In the genomic region with DNA sequence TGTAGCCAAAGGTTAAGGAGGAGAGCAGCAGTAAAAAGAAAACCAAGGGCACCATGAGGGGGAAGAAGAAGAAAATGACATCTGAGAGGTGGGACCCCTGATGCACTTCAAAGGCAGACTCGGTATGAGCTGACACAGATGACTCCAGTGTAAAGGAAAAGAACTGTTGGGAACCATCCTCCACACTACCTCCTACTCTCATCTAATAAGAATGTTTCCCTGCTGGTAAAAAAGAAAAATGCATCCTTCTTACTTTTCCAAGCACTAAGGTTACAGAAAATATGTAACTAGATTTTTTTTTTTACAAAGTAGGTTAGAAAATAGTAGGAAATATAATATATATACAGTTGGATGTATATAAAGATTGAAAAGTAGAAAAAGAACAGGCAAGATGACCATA, we compare ENCODE assay signal across 26 cellular contexts. TPM values are rescaled to one million over a fixed set of nuclear protein-coding genes. Genes with fewer than 3 reads are reported as not detected.
DNase-seq lines count a peak whose midpoint lies in the region; ATAC-seq and TF ChIP-seq lines count a peak whose summit lies in the region.
"Had no signal": no experiment of that assay in that cellular context is flagged by ENCODE, and none has a peak within 500 bp of the region (broad histone marks: within the 10 kb centered on the region; RNA-seq: fewer than 3 reads in every experiment).

No MANE protein-coding gene starts in this region.

- H3K4me1 ChIP-seq in GM23248 (ENCODE audit: insufficient read depth): peaks cover 45% of the 10 kb centered on the region
- H3K4me1 ChIP-seq in SK-N-SH (ENCODE audit: control insufficient read depth in 1 of 2, insufficient read depth in 2 of 2, low read depth in 1 of 2, low read length in 1 of 2): peaks cover 11 to 70% of the 10 kb centered on the region in 2 experiments
- no peaks in the 10 kb centered on the region for H3K4me1 ChIP-seq in endodermal cell (ENCODE audit: control insufficient read depth, insufficient read depth, low read length)
- H3K4me1 ChIP-seq in osteoblast (ENCODE audit: insufficient read depth, low read length): peaks cover 20% of the 10 kb centered on the region
- peaks cover 0 to 14% of the 10 kb centered on the region in 2 donors for H3K4me1 ChIP-seq in gastrocnemius medialis
- no peaks in the 10 kb centered on the region for H3K4me1 ChIP-seq in hepatocyte (ENCODE audit: insufficient read depth)
- H3K4me1 ChIP-seq: SJCRH30 had no signal

- H3K27me3 ChIP-seq in GM23248 (replicated peaks; ENCODE audit: insufficient read depth) (no peaks in the 10 kb centered on the region), SK-N-SH (ENCODE audit: insufficient read depth) (no peaks in the 10 kb centered on the region), endodermal cell (ENCODE audit: control insufficient read depth, insufficient read depth, low read length, poor library complexity, severe bottlenecking) (peaks cover 32% of the 10 kb centered on the region), osteoblast (ENCODE audit: insufficient read depth, low read length) (no peaks in the 10 kb centered on the region), gastrocnemius medialis (no peaks in the 10 kb centered on the region), hepatocyte (no peaks in the 10 kb centered on the region)
- H3K27me3 ChIP-seq: esophagus muscularis mucosa, heart left ventricle, SJCRH30 had no signal

- intact Hi-C loops in gastrocnemius medialis (cut with DNase I; ENCODE audit: low total_unique reads): no loop called here

- peak in 1 of 2 experiments; percentile 33; a peak in 1 of 4 replicates for TF ChIP-seq EP300 in SK-N-SH (IDR thresholded peaks at IDR 0.05; ENCODE audit: borderline replicate concordance in 1 of 2, low read depth in 1 of 2, low read length in 1 of 2)

- CTCF ChIA-PET in SK-N-SH (lab: Yijun Ruan, JAX): interaction anchor here (1.0 kb wide), 1 partner anchor 444 kb away, joined by 3 read pairs; no protein-coding TSS in a partner anchor

- H3K9me3 Mint-ChIP-seq in endodermal cell: no peaks in the 10 kb centered on the region

- peak; percentile 61 for DNase-seq in GM23248
- no peak for DNase-seq in SK-N-SH
- no peak for DNase-seq in endodermal cell
- DNase-seq in osteoblast (ENCODE audit: insufficient read length, low spot score, missing footprints): no peak
- DNase-seq in gastrocnemius medialis: no peak
- DNase-seq in HUDEP-2 (lab: John Stamatoyannopoulos, UW; ENCODE audit: unreplicated experiment in 76 of 76): no peak
- DNase-seq in hepatocyte (ENCODE audit: low spot score): no peak
- DNase-seq: activated CD4-positive, alpha-beta T cell treated with anti-CD3 and anti-CD28 coated beads, Interleukin-2, amount 50 U/mL, for 48 hours; activated effector memory CD4-positive, alpha-beta T cell treated with anti-CD3 and anti-CD28 coated beads, Interleukin-2, amount 50 U/mL, for 16 hours; caudate nucleus; effector CD4-positive, alpha-beta T cell; heart left ventricle; NCI-H2227 treated with DMSO at 0.1 percent for 48 hours; PC-9; SJCRH30; stimulated activated naive CD4-positive, alpha-beta T cell treated with Interleukin-2 at 50 U/mL for 16 hours; T-helper 17 cell; WERI-Rb-1 had no signal

- POLR2A ChIA-PET in SK-N-SH (lab: Yijun Ruan, JAX): no interaction called here

- H3K27me3 Mint-ChIP-seq in endodermal cell (ENCODE audit: insufficient read depth): peaks cover 31% of the 10 kb centered on the region
- H3K27me3 Mint-ChIP-seq: T-helper 17 cell had no signal

- no peak overlapping the region for H3K4me3 Mint-ChIP-seq in endodermal cell
- H3K4me3 Mint-ChIP-seq: T-helper 17 cell had no signal

- no peaks in the 10 kb centered on the region for H3K36me3 Mint-ChIP-seq in endodermal cell (ENCODE audit: low read depth)

- no peaks in the 10 kb centered on the region for H3K79me2 ChIP-seq in GM23248 (ENCODE audit: insufficient read depth)
- no peaks in the 10 kb centered on the region for H3K79me2 ChIP-seq in SK-N-SH (ENCODE audit: insufficient read depth)
- H3K79me2 ChIP-seq in osteoblast (ENCODE audit: insufficient read depth, low read length): no peaks in the 10 kb centered on the region
- H3K79me2 ChIP-seq in hepatocyte: no peaks in the 10 kb centered on the region

- ATAC-seq in gastrocnemius medialis (no peak), HG02885 (IDR thresholded peaks at IDR 0.05; ENCODE audit: poor library complexity, unreplicated experiment) (no peak)
- ATAC-seq: heart left ventricle, K562, T-helper 17 cell had no signal

- H3K4me1 Mint-ChIP-seq in endodermal cell: peaks cover 6% of the 10 kb centered on the region

- H2AFZ ChIP-seq in GM23248 (peak overlapping the region; percentile 12; the same call in 1 of the 2 replicates), SK-N-SH (ENCODE audit: low read depth) (no peak overlapping the region), osteoblast (ENCODE audit: low read length) (no peak overlapping the region), hepatocyte (no peak overlapping the region)
- H2AFZ ChIP-seq: PC-9 had no signal

- H4K20me1 ChIP-seq in GM23248 (ENCODE audit: insufficient read depth) (no peaks in the 10 kb centered on the region), SK-N-SH (ENCODE audit: insufficient read depth) (no peaks in the 10 kb centered on the region), osteoblast (ENCODE audit: insufficient read depth, low read length) (no peaks in the 10 kb centered on the region), hepatocyte (ENCODE audit: insufficient read depth, poor library complexity, severe bottlenecking) (no peaks in the 10 kb centered on the region)

- in situ Hi-C loops in GM23248 (cut with MboI): loop anchor here (25.0 kb wide), 1 partner anchor 932 kb away; no protein-coding TSS in a partner anchor
- in situ Hi-C loops in gastrocnemius medialis (cut with MboI; ENCODE audit: low sequenced_read_pairs in 4 of 4): no loop called here

- H3F3A ChIP-seq in GM23248 (ENCODE audit: insufficient read depth) (peaks cover 23% of the 10 kb centered on the region), SK-N-SH (replicated peaks; ENCODE audit: insufficient read depth) (peaks cover 77% of the 10 kb centered on the region)

- no peak for TF ChIP-seq POLR2A in gastrocnemius medialis (IDR thresholded peaks at IDR 0.05)

- WGBS in GM23248 (ENCODE audit: low coverage in 1 of 2, low lambda C conversion rate in 2 of 2, missing lambda C conversion rate in 2 of 2), 2 experiments: 47 to 50% methylated on average over 1 of the region's 1 CpG
- WGBS in SK-N-SH (ENCODE audit: low lambda C conversion rate): 13% methylated on average over 1 of the region's 1 CpG
- WGBS in endodermal cell (ENCODE audit: insufficient coverage in 1 of 2, insufficient read length in 1 of 2), 2 experiments: 67 to 89% methylated on average over 1 of the region's 1 CpG
- 90% methylated on average over 1 of the region's 1 CpG for WGBS in hepatocyte (ENCODE audit: low lambda C conversion rate, missing lambda C conversion rate)

- no peak for TF ChIP-seq RAD21 in SK-N-SH (IDR thresholded peaks at IDR 0.05; ENCODE audit: low read length)

- H3K27ac ChIP-seq in GM23248 (no peak overlapping the region), SK-N-SH (ENCODE audit: low read depth in 2 of 2, low read length in 1 of 2) (peak overlapping the region; percentile 92 to 95), endodermal cell (ENCODE audit: low read depth, low read length) (no peak overlapping the region), osteoblast (ENCODE audit: low read depth, low read length) (no peak overlapping the region), gastrocnemius medialis (no peak overlapping the region), hepatocyte (no peak overlapping the region)
- H3K27ac ChIP-seq: esophagus muscularis mucosa, heart left ventricle, PC-9, SJCRH30, skin epidermis, WERI-Rb-1 had no signal

- H3K9me2 ChIP-seq in GM23248 (ENCODE audit: insufficient read depth) (no peaks in the 10 kb centered on the region), SK-N-SH (no peaks in the 10 kb centered on the region), hepatocyte (replicated peaks; ENCODE audit: insufficient read depth) (no peaks in the 10 kb centered on the region)

- no peak overlapping the region for H3K4me2 ChIP-seq in GM23248 (ENCODE audit: unreplicated experiment)
- H3K4me2 ChIP-seq in SK-N-SH: peak overlapping the region; percentile 59
- H3K4me2 ChIP-seq in osteoblast (ENCODE audit: insufficient read depth, low read length): no peak overlapping the region
- H3K4me2 ChIP-seq in hepatocyte: no peak overlapping the region
- H3K4me2 ChIP-seq: PC-9 had no signal

- H3K4me3 ChIP-seq in GM23248 (no peak overlapping the region), SK-N-SH (ENCODE audit: low read depth in 2 of 2, low read length in 1 of 2) (no peak overlapping the region), endodermal cell (ENCODE audit: low read length) (no peak overlapping the region), osteoblast (ENCODE audit: insufficient read depth, low read length) (no peak overlapping the region), gastrocnemius medialis (no peak overlapping the region), hepatocyte (no peak overlapping the region)
- H3K4me3 ChIP-seq: esophagus muscularis mucosa, heart left ventricle, K562, PC-9, SJCRH30, skin epidermis had no signal

- TF ChIP-seq CTCF in SK-N-SH (IDR thresholded peaks at IDR 0.05): peak; percentile 56
- TF ChIP-seq CTCF in endodermal cell (conservative IDR thresholded peaks at IDR 0.05): peak; percentile 46
- TF ChIP-seq CTCF in osteoblast (IDR thresholded peaks at IDR 0.05; ENCODE audit: extremely low read depth, low read depth, low read length): peak; percentile 29
- TF ChIP-seq CTCF in gastrocnemius medialis (IDR thresholded peaks at IDR 0.05 in 4 of 5, conservative IDR thresholded peaks at IDR 0.05 in 1 of 5): no peak
- no peak for TF ChIP-seq CTCF in hepatocyte (IDR thresholded peaks at IDR 0.05; ENCODE audit: poor library complexity)

- H3K27ac Mint-ChIP-seq in endodermal cell: no peak overlapping the region
- H3K27ac Mint-ChIP-seq: T-helper 17 cell had no signal

- H3K9ac ChIP-seq in GM23248 (no peak overlapping the region), SK-N-SH (peak overlapping the region; percentile 23; the same call in 1 of the 2 replicates), endodermal cell (ENCODE audit: extremely low read depth, low read length, poor library complexity, severe bottlenecking) (no peak overlapping the region)

- H3K36me3 ChIP-seq in GM23248 (ENCODE audit: low read depth): no peaks in the 10 kb centered on the region
- H3K36me3 ChIP-seq in SK-N-SH (replicated peaks in 1 of 2; ENCODE audit: control insufficient read depth in 1 of 2, insufficient read depth in 2 of 2, low read length in 1 of 2): no peaks in the 10 kb centered on the region
- H3K36me3 ChIP-seq in endodermal cell (ENCODE audit: control insufficient read depth, insufficient read depth, low read length): no peaks in the 10 kb centered on the region
- no peaks in the 10 kb centered on the region for H3K36me3 ChIP-seq in osteoblast (ENCODE audit: insufficient read depth, low read length)
- no peaks in the 10 kb centered on the region for H3K36me3 ChIP-seq in gastrocnemius medialis
- H3K36me3 ChIP-seq in hepatocyte (replicated peaks; ENCODE audit: insufficient read depth, low read depth): no peaks in the 10 kb centered on the region
- H3K36me3 ChIP-seq: esophagus muscularis mucosa, heart left ventricle, SJCRH30, WERI-Rb-1 had no signal

- H3K9me3 ChIP-seq in GM23248 (ENCODE audit: low read depth) (no peaks in the 10 kb centered on the region), SK-N-SH (no peaks in the 10 kb centered on the region), endodermal cell (ENCODE audit: control insufficient read depth, low read length) (no peaks in the 10 kb centered on the region), osteoblast (ENCODE audit: low read depth, low read length) (no peaks in the 10 kb centered on the region), gastrocnemius medialis (no peaks in the 10 kb centered on the region), hepatocyte (ENCODE audit: low read depth) (no peaks in the 10 kb centered on the region)
- H3K9me3 ChIP-seq: esophagus muscularis mucosa, heart left ventricle, SJCRH30 had no signal

RNA-seq across cellular contexts. Expression of a gene that starts 16.9 kb away (rescaled TPM):
- not detected in 2 replicates for total RNA-seq in GM23248 (2014; rRNA removed; shearing (Covaris generic))
- polyA plus RNA-seq in GM23248 (2016; fragmentation: Nextera tagmentation; extraction: Ambion mirVana) (not detected in 2 replicates), SK-N-SH (2012; rRNA removed) (not detected in 2 replicates), hepatocyte (not detected in 2 replicates)
- polyA plus RNA-seq in SK-N-SH (2012; cell fraction: cytosol; rRNA removed): not detected in 2 replicates
- not detected in 2 replicates for polyA plus RNA-seq in SK-N-SH (2012; cell fraction: nucleus; rRNA removed)
- total RNA-seq in endodermal cell (under 1 TPM in 1 of 2 donors, not detected in 1; 0.59 TPM), osteoblast (not detected in 2 replicates), gastrocnemius medialis (not detected), hepatocyte (not detected in 2 replicates)
- polyA plus RNA-seq in endodermal cell (2013, experiment 1 of 2): not detected
- not detected for polyA plus RNA-seq in endodermal cell (2013, experiment 2 of 2)
- total RNA-seq: heart left ventricle, K562, mucosa of gallbladder, PC-9, pulmonary artery endothelial cell, SJCRH30 had no signal
- polyA plus RNA-seq: adipose tissue, heart left ventricle, K562, liver had no signal

RNA-seq across cellular contexts. Expression of a gene that starts 51.4 kb away (rescaled TPM):
- total RNA-seq in GM23248 (2014; rRNA removed; shearing (Covaris generic)): not detected in 2 replicates
- polyA plus RNA-seq in GM23248 (2016; fragmentation: Nextera tagmentation; extraction: Ambion mirVana) (not detected in 2 replicates), SK-N-SH (2012; rRNA removed) (0.10 TPM in 1 of 2 replicates, not detected in the other), hepatocyte (not detected in 2 replicates)
- 0.05 and 0.10 TPM in 2 replicates for polyA plus RNA-seq in SK-N-SH (2012; cell fraction: cytosol; rRNA removed)
- polyA plus RNA-seq in SK-N-SH (2012; cell fraction: nucleus; rRNA removed): 0.18 and 0.27 TPM in 2 replicates
- total RNA-seq in endodermal cell (under 1 TPM in 1 of 2 donors, not detected in 1; 0.37 TPM), osteoblast (not detected in 2 replicates), gastrocnemius medialis (not detected), hepatocyte (not detected in 2 replicates)
- not detected for polyA plus RNA-seq in endodermal cell (2013, experiment 1 of 2)
- not detected for polyA plus RNA-seq in endodermal cell (2013, experiment 2 of 2)
- total RNA-seq: heart left ventricle, K562, mucosa of gallbladder, PC-9, pulmonary artery endothelial cell, SJCRH30 had no signal
- polyA plus RNA-seq: adipose tissue, heart left ventricle, liver had no signal

Comparison
In these comparisons a context has a peak if more than half of its experiments do, and no peak if none do; other contexts are left out.
1. H3K27ac ChIP-seq: peak in SK-N-SH (2 of 2); none in GM23248 (single experiment), endodermal cell (single experiment), osteoblast (single experiment), gastrocnemius medialis (0 of 4) and hepatocyte (single experiment).
2. CTCF ChIP-seq: peak in SK-N-SH (single experiment), endodermal cell (single experiment) and osteoblast (single experiment); none in gastrocnemius medialis (0 of 5) and hepatocyte (single experiment).